Comparison of ENCODE assay signal across 15 cellular contexts in the genomic region with DNA sequence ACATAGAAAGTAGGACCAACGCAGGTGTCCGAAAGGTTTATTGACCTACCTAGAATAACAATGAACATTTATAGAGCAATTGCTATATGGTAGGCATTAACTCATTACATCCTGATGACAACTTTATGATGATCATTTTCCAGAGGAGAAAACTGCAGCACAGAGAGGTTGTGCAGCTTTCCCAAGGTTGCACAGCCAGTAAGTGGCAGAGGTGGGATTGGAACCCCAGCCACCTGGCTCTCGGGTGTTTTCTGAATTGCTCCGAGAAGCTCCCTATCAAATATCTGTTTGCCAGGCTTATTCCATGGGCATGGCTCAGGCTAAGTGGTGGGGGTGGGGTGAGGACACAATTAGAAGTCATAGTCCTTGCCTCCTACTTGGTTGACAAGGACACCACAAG. TPM values are rescaled to one million over a fixed set of nuclear protein-coding genes. Genes with fewer than 3 reads are reported as not detected.
A peak's percentile ranks its signal among the peaks of the same experiment; 100 is the strongest.
DNase-seq lines count a peak whose midpoint lies in the region; ATAC-seq, FAIRE-seq and TF ChIP-seq lines count a peak whose summit lies in the region.
"Had no signal": no experiment of that assay in that cellular context is flagged by ENCODE, and none has a peak within 500 bp of the region (broad histone marks: within the 10 kb centered on the region; RNA-seq: fewer than 3 reads in every experiment).

No MANE protein-coding gene starts in this region.

- H3K9ac ChIP-seq in K562 (ENCODE audit: insufficient read depth in 1 of 2, low read depth in 2 of 2, low read length in 2 of 2) = no peak overlapping the region
- H3K9ac ChIP-seq in stomach smooth muscle (ENCODE audit: low read length in 2 of 2) = no peak overlapping the region

- no peak for TF ChIP-seq POLR2A in A549 (IDR thresholded peaks at IDR 0.05; ENCODE audit: low read length)
- TF ChIP-seq POLR2A in K562 (conservative IDR thresholded peaks at IDR 0.05) = no peak

- TF ChIP-seq CTCF in A549 (IDR thresholded peaks at IDR 0.05) (no peak), K562 (IDR thresholded peaks at IDR 0.05 in 2 of 3, conservative IDR thresholded peaks at IDR 0.05 in 1 of 3; ENCODE audit: insufficient read depth in 2 of 3, low read depth in 1 of 3, low read length in 3 of 3) (no peak), WERI-Rb-1 (IDR thresholded peaks at IDR 0.05; ENCODE audit: low read depth, low read length) (no peak)

- DNase-seq in A549 (ENCODE audit: low read depth in 1 of 2, low spot score in 1 of 2) (no peak), HTR-8/SVneo (ENCODE audit: insufficient read length, low spot score) (no peak), K562 (ENCODE audit: extremely low read depth in 1 of 4, low spot score in 3 of 4) (no peak), WERI-Rb-1 (no peak), SW 1271 (lab: John Stamatoyannopoulos, UW) (no peak)
- DNase-seq: AML-193; Caco-2; CD4-positive, alpha-beta T cell; GOT3; H9; KG1 had no signal

- H3K79me2 ChIP-seq in K562 (ENCODE audit: control insufficient read depth, insufficient read depth, low read length) = no peaks in the 10 kb centered on the region

- ATAC-seq in A549 (no peak), K562 (no peak)

- H3K4me2 ChIP-seq in A549 = no peak overlapping the region
- H3K4me2 ChIP-seq in K562 (ENCODE audit: insufficient read depth, low read length) = no peak overlapping the region

- intact Hi-C loops in K562 (cut with micrococcal nuclease) = no loop called here

- BruUV-seq in K562 (replicated peaks; lab: Mats Ljungman, UMichigan) = no TSS peak

- H3K9me3 ChIP-seq in A549 (0 out of 3 replicates have a peak, but pooled peaks cover 3% of the 10 kb centered on the region), K562 (replicated peaks; ENCODE audit: control insufficient read depth, insufficient read depth, low read depth, low read length) (no peaks in the 10 kb centered on the region; the same call in 1 of the 2 replicates), stomach smooth muscle (ENCODE audit: control insufficient read depth in 2 of 2, low read length in 2 of 2) (no peaks in the 10 kb centered on the region), WERI-Rb-1 (ENCODE audit: severe bottlenecking) (peaks cover 2% of the 10 kb centered on the region)

- H3K4me3 ChIP-seq in A549 (no peak overlapping the region), K562 (no peak overlapping the region), stomach smooth muscle (ENCODE audit: low read length in 2 of 2) (no peak overlapping the region), WERI-Rb-1 (ENCODE audit: low read depth, low read length) (no peak overlapping the region)

- no peak for FAIRE-seq in A549 (lab: Jason Lieb, UNC)
- FAIRE-seq in HTR-8/SVneo (lab: Jason Lieb, UNC) = peak; percentile 83
- no peak for FAIRE-seq in K562 (lab: Jason Lieb, UNC)
- FAIRE-seq: D721Med, G401.6 had no signal

- H3K36me3 ChIP-seq in K562 (ENCODE audit: control insufficient read depth, insufficient read depth, low read length) = no peaks in the 10 kb centered on the region
- H3K36me3 ChIP-seq in stomach smooth muscle (ENCODE audit: control insufficient read depth in 2 of 2, insufficient read depth in 2 of 2, low read length in 2 of 2) = no peaks in the 10 kb centered on the region
- H3K36me3 ChIP-seq in WERI-Rb-1 = no peaks in the 10 kb centered on the region

- H4K20me1 ChIP-seq in K562 (replicated peaks; ENCODE audit: control insufficient read depth, insufficient read depth, low read length) = peaks cover 6% of the 10 kb centered on the region

- no peaks in the 10 kb centered on the region for H3K9me1 ChIP-seq in K562 (ENCODE audit: control insufficient read depth, insufficient read depth, low read length)

- H3K4me1 ChIP-seq in A549 = peaks cover 46% of the 10 kb centered on the region
- peaks cover 26 to 35% of the 10 kb centered on the region in 2 experiments for H3K4me1 ChIP-seq in K562 (replicated peaks in 1 of 2; ENCODE audit: control insufficient read depth in 2 of 2, insufficient read depth in 2 of 2, low read length in 2 of 2)
- peaks cover 50% of the 10 kb centered on the region for H3K4me1 ChIP-seq in stomach smooth muscle (ENCODE audit: control insufficient read depth, insufficient read depth, low read length)

- H3K27me3 ChIP-seq in K562 (ENCODE audit: control insufficient read depth in 2 of 2, insufficient read depth in 2 of 2, low read length in 2 of 2) (peaks cover 9 to 15% of the 10 kb centered on the region in 2 experiments; a peak in 4 of 5 replicates), stomach smooth muscle (ENCODE audit: control insufficient read depth in 1 of 2, insufficient read depth in 2 of 2, low read length in 2 of 2) (no peaks in the 10 kb centered on the region), WERI-Rb-1 (ENCODE audit: insufficient read depth, low read depth, severe bottlenecking) (peaks cover 96% of the 10 kb centered on the region)

- POLR2A ChIA-PET in A549 (lab: Yijun Ruan, JAX) (no interaction called here), K562 (lab: Yijun Ruan, JAX) (no interaction called here)

- TF ChIP-seq RAD21 in A549 (conservative IDR thresholded peaks at IDR 0.05 in 1 of 2, IDR thresholded peaks at IDR 0.05 in 1 of 2) (no peak), K562 (CRISPR knock-in tag; conservative IDR thresholded peaks at IDR 0.05 in 1 of 2, IDR thresholded peaks at IDR 0.05 in 1 of 2) (no peak)

- 91% methylated on average over 4 of the region's 4 CpGs for WGBS in A549 (ENCODE audit: missing lambda C conversion rate)
- 56% methylated on average over 4 of the region's 4 CpGs for WGBS in K562 (ENCODE audit: insufficient coverage, low coverage, missing lambda C conversion rate)

- TF ChIP-seq EP300 in A549 (IDR thresholded peaks at IDR 0.05) (no peak), K562 (IDR thresholded peaks at IDR 0.05; ENCODE audit: low read length) (no peak)

- H2AFZ ChIP-seq in K562 (ENCODE audit: low read depth, low read length) = no peak overlapping the region

- H3K27ac ChIP-seq in A549 (no peak overlapping the region), K562 (ENCODE audit: extremely low read depth, low read depth, low read length) (no peak overlapping the region), stomach smooth muscle (ENCODE audit: low read length) (peak overlapping the region; percentile 46), WERI-Rb-1 (no peak overlapping the region)
- H3K27ac ChIP-seq: C4-2B had no signal

- CTCF ChIA-PET in A549 (lab: Yijun Ruan, JAX) (interaction anchor here (0.6 to 2.3 kb wide), 8 partner anchors 14 to 579 kb away, joined by 3 to 7 read pairs (median 5); no protein-coding TSS in a partner anchor), K562 (lab: Yijun Ruan, JAX; ENCODE audit: low intra/inter-chr PET ratio) (no interaction called here)

- in situ Hi-C loops in K562 (cut with MboI) = no loop called here

TF ChIP-seq in A549, 52 proteins besides CTCF, POLR2A, EP300 and RAD21:
- TF ChIP-seq EHMT2 (IDR thresholded peaks at IDR 0.05; ENCODE audit: low read depth) (no peak), ZFP36 (IDR thresholded peaks at IDR 0.05; ENCODE audit: borderline replicate concordance, partially characterized antibody) (peak; percentile 63), ZSCAN20 (CRISPR knock-in tag; IDR thresholded peaks at IDR 0.05) (no peak), KDM1A (IDR thresholded peaks at IDR 0.05; ENCODE audit: low read depth) (peak; percentile 87), MAFK (IDR thresholded peaks at IDR 0.05; ENCODE audit: partially characterized antibody) (no peak)

RNA-seq across cellular contexts. Expression of a gene that starts 24.1 kb away (rescaled TPM):
- polyA plus RNA-seq in A549 (2011; rRNA removed) (1.6 and 2.4 TPM in 2 replicates), A549 (2017; fragmentation: RNase III; extraction: RNeasy Plus Mini Kit Qiagen cat#74134 plus additional on column Dnase treatment) (0.75 to 0.99 TPM (median 0.75 TPM) in 3 replicates), K562 (2011; rRNA removed) (1.6 and 2.1 TPM in 2 replicates), K562 (2014; fragmentation: Illumina TruSeq; extraction: Trizol) (7.0 and 8.1 TPM in 2 replicates), K562 (2014; fragmentation: Nextera tagmentation; extraction: Ambion mirVana) (1 to 10 TPM; 1.9 to 4.1 TPM), K562 (2014; rRNA removed) (3.8 and 4.0 TPM in 2 replicates)
- polyA plus RNA-seq in A549 (2012; cell fraction: cytosol; rRNA removed) = 0.81 and 1.2 TPM in 2 replicates
- 1.7 and 1.8 TPM in 2 replicates for polyA plus RNA-seq in A549 (2012; cell fraction: nucleus; rRNA removed)
- 1.4 and 2.4 TPM in 2 replicates for polyA minus RNA-seq in A549 (2011; rRNA and poly(A)+ RNA removed)
- total RNA-seq in K562 (2011; cell fraction: chromatin; rRNA removed; ENCODE audit: low replicate concordance) = 19.7 and 27.2 TPM in 2 replicates
- 7.7 and 10.9 TPM in 2 replicates for total RNA-seq in K562 (2011; cell fraction: nucleolus; rRNA removed)
- 16.1 and 29.1 TPM in 2 replicates for total RNA-seq in K562 (2011; cell fraction: nucleoplasm; rRNA removed)
- total RNA-seq in K562 (2014; rRNA removed) (2.5 and 3.7 TPM in 2 replicates), K562 (2014; rRNA removed; fragmentation: Illumina TruSeq; extraction: Trizol) (2.7 and 3.0 TPM in 2 replicates), K562 (2015; rRNA removed; fragmentation: Illumina TruSeq; extraction: Trizol) (2.6 and 3.3 TPM in 2 replicates), K562 (2021) (11.2 and 11.3 TPM in 2 replicates)
- 1.00 and 1.6 TPM in 2 replicates for polyA plus RNA-seq in K562 (2011; cell fraction: cytosol; rRNA removed)
- 5.3 and 5.7 TPM in 2 replicates for polyA plus RNA-seq in K562 (2011; cell fraction: nucleus; rRNA removed)
- 7.2 and 8.8 TPM in 2 replicates for polyA plus RNA-seq in K562 (2012)
- polyA minus RNA-seq in K562 (2011; rRNA and poly(A)+ RNA removed) = 2.7 and 4.2 TPM in 2 replicates
- polyA minus RNA-seq in K562 (2011; cell fraction: cytosol; rRNA and poly(A)+ RNA removed) = 4.4 and 4.8 TPM in 2 replicates
- 4.3 TPM in 2 replicates for polyA minus RNA-seq in K562 (2011; cell fraction: nucleus; rRNA and poly(A)+ RNA removed)
